Comparison of ENCODE assay signal across 1 cellular context in genomic region chr13:19864339-19865309, GRCh38.
TF ChIP-seq lines count a peak whose summit lies in the region.

No MANE protein-coding gene starts in this region.

TF ChIP-seq in H1, 55 proteins besides CTCF, POLR2A, EP300 and RAD21:
- no peak for TF ChIP-seq CHD2 (IDR thresholded peaks at IDR 0.05; ENCODE audit: low read length)
- peak; percentile 94 for TF ChIP-seq KDM4A (IDR thresholded peaks at IDR 0.05; ENCODE audit: low read depth, low read length, severe bottlenecking)
- no peak for TF ChIP-seq CREB1 (IDR thresholded peaks at IDR 0.05)
- peak; percentile 50; the same call in 1 of the 2 replicates for TF ChIP-seq TAF1 (IDR thresholded peaks at IDR 0.05; ENCODE audit: low read depth, low read length)
- TF ChIP-seq TCF12 (IDR thresholded peaks at IDR 0.05; ENCODE audit: low read depth, low read length), result no peak
- no peak for TF ChIP-seq EGR1 (IDR thresholded peaks at IDR 0.05; ENCODE audit: borderline replicate concordance, low read depth, low read length)
- 0 out of 2 replicates have a peak, but pooled peaks have one; percentile 12 for TF ChIP-seq KDM1A (IDR thresholded peaks at IDR 0.05; ENCODE audit: borderline replicate concordance, low read length)
- no peak for TF ChIP-seq RBBP5 (IDR thresholded peaks at IDR 0.05; ENCODE audit: borderline replicate concordance, low read depth, low read length)
- TF ChIP-seq POLR2AphosphoS5 (IDR thresholded peaks at IDR 0.05; ENCODE audit: low read depth, low read length), result peak; percentile 48
- TF ChIP-seq SP4 (IDR thresholded peaks at IDR 0.05; ENCODE audit: low read length), result no peak
- peak; percentile 85 for TF ChIP-seq YY1 (IDR thresholded peaks at IDR 0.05; ENCODE audit: low read depth, low read length)
- TF ChIP-seq KDM5A (IDR thresholded peaks at IDR 0.05; ENCODE audit: low read length), result no peak
- TF ChIP-seq SP2 (IDR thresholded peaks at IDR 0.05; ENCODE audit: low read length), result no peak
- TF ChIP-seq SP1 (IDR thresholded peaks at IDR 0.05; ENCODE audit: low read depth, low read length), result no peak
- TF ChIP-seq SIRT6 (IDR thresholded peaks at IDR 0.05; ENCODE audit: low read length), result no peak
